8 cellular contexts compared by ENCODE assay signal in genomic region chr21:25862596-25862995, GRCh38.
DNase-seq lines count a peak whose midpoint lies in the region; FAIRE-seq and TF ChIP-seq lines count a peak whose summit lies in the region.

No MANE protein-coding gene starts in this region.

- no peak overlapping the region for H2AFZ ChIP-seq in OCI-LY7 (ENCODE audit: low read length)
- H2AFZ ChIP-seq in endothelial cell of umbilical vein (ENCODE audit: low read depth, low read length) = no peak overlapping the region

- H3K79me2 ChIP-seq in OCI-LY7 (ENCODE audit: insufficient read depth, low read depth, low read length) (no peaks in the 10 kb centered on the region), endothelial cell of umbilical vein (ENCODE audit: control insufficient read depth, insufficient read depth, low read length) (no peaks in the 10 kb centered on the region)

- H3K9me3 ChIP-seq in OCI-LY7 (ENCODE audit: low read length) (no peaks in the 10 kb centered on the region), endothelial cell of umbilical vein (replicated peaks; ENCODE audit: control insufficient read depth, insufficient read depth, low read length) (no peaks in the 10 kb centered on the region), small intestine (ENCODE audit: control insufficient read depth, low read depth) (no peaks in the 10 kb centered on the region)

- no peaks in the 10 kb centered on the region for H3K9me1 ChIP-seq in endothelial cell of umbilical vein (replicated peaks; ENCODE audit: control insufficient read depth, extremely low read depth, insufficient read depth, low read length)

- no peaks in the 10 kb centered on the region for H4K20me1 ChIP-seq in OCI-LY7 (ENCODE audit: insufficient read depth, low read length)
- H4K20me1 ChIP-seq in endothelial cell of umbilical vein (replicated peaks; ENCODE audit: control insufficient read depth, extremely low read depth, insufficient read depth, low read length) = no peaks in the 10 kb centered on the region

- no peaks in the 10 kb centered on the region for H3K4me1 ChIP-seq in OCI-LY7 (ENCODE audit: insufficient read depth, low read length, poor library complexity, severe bottlenecking)
- no peaks in the 10 kb centered on the region for H3K4me1 ChIP-seq in endothelial cell of umbilical vein (ENCODE audit: control insufficient read depth, extremely low read depth, insufficient read depth, low read length)
- no peaks in the 10 kb centered on the region for H3K4me1 ChIP-seq in small intestine (ENCODE audit: control insufficient read depth in 2 of 2, insufficient read depth in 1 of 2, low read depth in 1 of 2, low read length in 1 of 2)

- H3K27me3 ChIP-seq in endothelial cell of umbilical vein (ENCODE audit: control insufficient read depth in 2 of 2, insufficient read depth in 2 of 2, low read length in 2 of 2) (peaks cover 1 to 7% of the 10 kb centered on the region in 2 experiments), small intestine (ENCODE audit: control insufficient read depth in 2 of 2, insufficient read depth in 2 of 2, low read length in 2 of 2) (peaks cover 0 to 2% of the 10 kb centered on the region in 2 donors)

- CTCF ChIA-PET in OCI-LY7 (lab: Charles Lee; ENCODE audit: unreplicated experiment) = no interaction called here
- CTCF ChIA-PET in endothelial cell of umbilical vein (lab: Charles Lee) = interaction anchor here (1.0 to 1.7 kb wide), 3 partner anchors 9 to 306 kb away, joined by 3 to 6 read pairs (median 5); no protein-coding TSS in a partner anchor

- no peak overlapping the region for H3K27ac ChIP-seq in OCI-LY7 (ENCODE audit: low read depth, low read length, poor library complexity, severe bottlenecking)
- H3K27ac ChIP-seq in endothelial cell of umbilical vein (ENCODE audit: insufficient read depth, low read depth, low read length) = no peak overlapping the region
- H3K27ac ChIP-seq in small intestine (ENCODE audit: low read depth in 1 of 2, low read length in 1 of 2) = no peak overlapping the region

- H3K9ac ChIP-seq in endothelial cell of umbilical vein (replicated peaks; ENCODE audit: extremely low read depth, insufficient read depth, low read length) = no peak overlapping the region

- no peaks in the 10 kb centered on the region for H3K9me2 ChIP-seq in OCI-LY7 (ENCODE audit: insufficient read depth, low read length)

- peak; percentile 33 for DNase-seq in activated CD4-positive, alpha-beta T cell treated with anti-CD3 and anti-CD28 coated beads for 48 hours
- no peak for DNase-seq in activated CD4-positive, alpha-beta T cell treated with anti-CD3 and anti-CD28 coated beads, Interleukin-2, amount 50 U/mL, for 4 hours
- DNase-seq in H4 (ENCODE audit: low spot score) = peak; percentile 58
- peak; percentile 34 for DNase-seq in OCI-LY7 (ENCODE audit: low spot score)
- DNase-seq in endothelial cell of umbilical vein (ENCODE audit: low read depth, low spot score) = no peak
- peak; percentile 22 for DNase-seq in small intestine
- no peak for DNase-seq in activated gamma-delta T cell (lab: John Stamatoyannopoulos, UW)
- DNase-seq in HuH-7 (ENCODE audit: low spot score) = no peak

- no peak overlapping the region for H3K4me3 ChIP-seq in OCI-LY7 (ENCODE audit: low read depth, low read length, poor library complexity, severe bottlenecking)
- no peak overlapping the region for H3K4me3 ChIP-seq in endothelial cell of umbilical vein (replicated peaks in 1 of 3; ENCODE audit: insufficient read depth in 1 of 3, low read depth in 1 of 3, low read length in 3 of 3)
- H3K4me3 ChIP-seq in small intestine (ENCODE audit: low read depth in 1 of 2, low read length in 2 of 2) = no peak overlapping the region

- H3K36me3 ChIP-seq in OCI-LY7 (ENCODE audit: insufficient read depth, low read length) = no peaks in the 10 kb centered on the region
- no peaks in the 10 kb centered on the region for H3K36me3 ChIP-seq in endothelial cell of umbilical vein (ENCODE audit: control insufficient read depth in 2 of 2, extremely low read depth in 1 of 2, insufficient read depth in 2 of 2, low read length in 2 of 2)
- no peaks in the 10 kb centered on the region for H3K36me3 ChIP-seq in small intestine (ENCODE audit: control insufficient read depth in 2 of 2, insufficient read depth in 2 of 2, low read length in 2 of 2)

- dilution Hi-C loops in endothelial cell of umbilical vein (cut with MboI; ENCODE audit: extremely low pct_ligation_motif_present, low sequenced_read_pairs) = no loop called here

- 26 to 52% (median 33%) methylated on average over 1 of the region's 1 CpG for WGBS in small intestine, 3 donors

- BruUV-seq in OCI-LY7 (replicated peaks; lab: Mats Ljungman, UMichigan) = no TSS peak
- BruUV-seq in endothelial cell of umbilical vein (replicated peaks; lab: Mats Ljungman, UMichigan) = no TSS peak

- FAIRE-seq in endothelial cell of umbilical vein (lab: Jason Lieb, UNC) (peak; percentile 65), small intestine (lab: Jason Lieb, UNC) (no peak)

- TF ChIP-seq CTCF in OCI-LY7 (conservative IDR thresholded peaks at IDR 0.05; ENCODE audit: low read length) (peak; percentile 84), endothelial cell of umbilical vein (IDR thresholded peaks at IDR 0.05; ENCODE audit: extremely low read depth in 1 of 2, insufficient read depth in 1 of 2, low read depth in 1 of 2, low read length in 2 of 2) (peak; percentile 60 to 62)

- POLR2A ChIA-PET in OCI-LY7 (lab: Charles Lee) = no interaction called here
- POLR2A ChIA-PET in endothelial cell of umbilical vein (lab: Charles Lee) = no interaction called here

- no peak for TF ChIP-seq POLR2A in endothelial cell of umbilical vein (IDR thresholded peaks at IDR 0.05; ENCODE audit: low read depth, low read length)

- no peak overlapping the region for H3K4me2 ChIP-seq in OCI-LY7 (ENCODE audit: low read length)
- no peak overlapping the region for H3K4me2 ChIP-seq in endothelial cell of umbilical vein (ENCODE audit: insufficient read depth, low read length)

- intact Hi-C loops in OCI-LY7 (cut with micrococcal nuclease; ENCODE audit: unreplicated experiment) = loop anchor here (2.0 kb wide), 1 partner anchor 254 kb away; no protein-coding TSS in a partner anchor
- intact Hi-C loops in endothelial cell of umbilical vein (cut with micrococcal nuclease) = loop anchor here (1.0 kb wide), 1 partner anchor 254 kb away; no protein-coding TSS in a partner anchor

TF ChIP-seq in endothelial cell of umbilical vein, 7 proteins besides CTCF, POLR2A, EP300 and RAD21:
- TF ChIP-seq GATA2 (IDR thresholded peaks at IDR 0.05; ENCODE audit: insufficient read depth, insufficient read length, low read depth, low read length) (no peak), MYC (IDR thresholded peaks at IDR 0.05; ENCODE audit: low read depth, low read length) (no peak), FOS (IDR thresholded peaks at IDR 0.05; ENCODE audit: borderline replicate concordance, insufficient read depth, low read length) (no peak), MAX (IDR thresholded peaks at IDR 0.05; ENCODE audit: insufficient read depth, insufficient read length) (no peak), EZH2 (IDR thresholded peaks at IDR 0.05; ENCODE audit: borderline replicate concordance, low read depth, low read length, severe bottlenecking) (no peak), JUN (IDR thresholded peaks at IDR 0.05; ENCODE audit: borderline replicate concordance, insufficient read depth, insufficient read length, low read depth) (no peak), POLR2AphosphoS5 (IDR thresholded peaks at IDR 0.05; ENCODE audit: insufficient read depth, low read depth, low read length) (no peak)

Comparison
In these comparisons a context has a peak if more than half of its experiments do, and no peak if none do; other contexts are left out.
1. DNase-seq: peak in activated CD4-positive, alpha-beta T cell treated with anti-CD3 and anti-CD28 coated beads for 48 hours (single experiment), H4 (single experiment), OCI-LY7 (single experiment) and small intestine (single experiment); none in activated CD4-positive, alpha-beta T cell treated with anti-CD3 and anti-CD28 coated beads, Interleukin-2, amount 50 U/mL, for 4 hours (0 of 2), endothelial cell of umbilical vein (single experiment), activated gamma-delta T cell (single experiment) and HuH-7 (single experiment).